18 cellular contexts compared by ENCODE assay signal in the genomic region with DNA sequence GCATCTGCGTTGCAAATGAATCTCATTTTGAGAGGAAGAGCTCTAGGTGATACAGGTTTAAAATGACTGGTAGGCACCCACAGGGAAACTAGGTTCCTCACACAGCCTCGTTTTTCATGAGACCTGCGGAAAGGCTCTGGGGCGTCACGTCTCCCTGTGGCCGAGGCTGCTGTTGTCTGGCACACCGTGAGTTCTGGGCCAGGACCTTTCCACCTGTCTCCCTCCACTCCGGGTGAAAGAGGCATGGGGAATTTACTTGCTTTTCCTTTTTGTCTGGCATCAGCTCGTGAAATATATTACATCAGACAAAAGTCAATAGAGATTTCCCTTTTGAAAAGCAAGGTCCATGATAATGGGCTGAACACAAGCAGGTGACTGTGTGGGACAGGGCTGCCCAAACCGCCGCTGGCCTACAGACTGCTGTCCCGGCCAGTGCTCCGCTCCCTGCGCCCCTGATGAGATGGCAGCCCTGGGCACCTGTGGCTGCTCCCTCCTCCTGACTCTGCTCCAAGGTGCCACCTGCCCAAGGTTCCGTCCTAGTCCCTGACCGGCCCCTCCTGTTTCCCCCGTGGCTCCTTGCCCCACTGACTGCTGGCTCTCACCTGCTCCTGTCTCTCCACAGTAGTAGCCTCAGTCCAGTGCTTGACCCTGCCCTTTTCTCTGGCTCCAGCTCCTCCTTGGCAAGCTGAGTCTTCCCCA.
DNase-seq lines count a peak whose midpoint lies in the region; ATAC-seq, FAIRE-seq and TF ChIP-seq lines count a peak whose summit lies in the region.
"Had no signal": no experiment of that assay in that cellular context is flagged by ENCODE, and none has a peak within 500 bp of the region (broad histone marks: within the 10 kb centered on the region; RNA-seq: fewer than 3 reads in every experiment).

No MANE protein-coding gene starts in this region.

- H3K36me3 Mint-ChIP-seq in H9 (ENCODE audit: insufficient read depth in 1 of 3, low read depth in 3 of 3) = peaks cover 0 to 16% (median 7%) of the 10 kb centered on the region in 3 experiments; a peak in 5 of 7 replicates
- H3K36me3 Mint-ChIP-seq: activated CD8-positive, alpha-beta memory T cell treated with anti-CD3 and anti-CD28 coated beads, Interleukin-2, amount 10 ng/mL, durations not matched to agents 7 days and 5 days had no signal

- H3K36me3 ChIP-seq in Panc1 (ENCODE audit: control insufficient read depth, insufficient read depth, low read length) = no peaks in the 10 kb centered on the region
- H3K36me3 ChIP-seq in HepG2 (replicated peaks in 1 of 2; ENCODE audit: control insufficient read depth in 1 of 2, insufficient read depth in 2 of 2, low read length in 2 of 2) = no peaks in the 10 kb centered on the region; a peak in 1 of 5 replicates
- no peaks in the 10 kb centered on the region for H3K36me3 ChIP-seq in psoas muscle (ENCODE audit: insufficient read depth in 1 of 2, low read depth in 1 of 2)
- H3K36me3 ChIP-seq: gastrocnemius medialis had no signal

- H3K4me3 ChIP-seq in Panc1 (ENCODE audit: low read depth in 2 of 2, low read length in 2 of 2) (no peak overlapping the region), HepG2 (replicated peaks in 1 of 3; ENCODE audit: insufficient read depth in 1 of 3, low read depth in 2 of 3, low read length in 3 of 3) (no peak overlapping the region), psoas muscle (no peak overlapping the region)
- H3K4me3 ChIP-seq: gastrocnemius medialis had no signal

- in situ Hi-C loops in Panc1 (cut with HindIII; ENCODE audit: low pct_unique_long_range_greater_than_20kb, low sequenced_read_pairs) = no loop called here
- in situ Hi-C loops in HepG2 (cut with HindIII; ENCODE audit: extremely low pct_ligation_motif_present, low pct_unique_long_range_greater_than_20kb) = no loop called here

- no CpG with 5 or more reads among the region's 17 CpGs for WGBS in H9 (ENCODE audit: extremely low coverage, insufficient read length, low lambda C conversion rate)
- 76% methylated on average over 13 of the region's 17 CpGs for WGBS in HepG2 (ENCODE audit: low lambda C conversion rate)
- WGBS in psoas muscle, 3 donors = 69 to 76% (median 72%) methylated on average over 17 of the region's 17 CpGs

- H4K8ac ChIP-seq in H9 (replicated peaks; ENCODE audit: insufficient read length, low read depth, low read length) = no peak overlapping the region

- H3K4me1 ChIP-seq in H9 (ENCODE audit: insufficient read depth, low read length) (no peaks in the 10 kb centered on the region), Panc1 (ENCODE audit: control insufficient read depth, insufficient read depth, low read length) (peaks cover 4% of the 10 kb centered on the region; the same call in 1 of the 2 replicates), HepG2 (ENCODE audit: insufficient read depth, low read length) (no peaks in the 10 kb centered on the region; the same call in 1 of the 2 replicates), psoas muscle (no peaks in the 10 kb centered on the region)
- H3K4me1 ChIP-seq: gastrocnemius medialis had no signal

- peak; percentile 18 for DNase-seq in H9
- no peak for DNase-seq in Panc1 (ENCODE audit: low read depth, low spot score)
- peak; percentile 7 for DNase-seq in HepG2 (ENCODE audit: low spot score)
- peak; percentile 14 to 44 for DNase-seq in psoas muscle
- no peak for DNase-seq in stimulated activated CD4-positive, alpha-beta T cell treated with anti-CD3 and anti-CD28 coated beads, Interleukin-1b, Interleukin-23, amount 100 ng/mL, for 48 hours
- no peak for DNase-seq in NCI-H2196 (lab: John Stamatoyannopoulos, UW; ENCODE audit: unreplicated experiment)
- DNase-seq: activated CD4-positive, CD25-positive, alpha-beta regulatory T cell treated with anti-CD3 and anti-CD28 coated beads, Interleukin-2, amount 50 U/mL, for 72 hours; activated CD8-positive, alpha-beta memory T cell treated with anti-CD3 and anti-CD28 coated beads, Interleukin-2, amount 10 ng/mL, durations not matched to agents 7 days and 5 days; DMS79; effector CD4-positive, alpha-beta T cell; NCI-H1694; NK-92 treated with Interleukin-12 subunit alpha and Interleukin-12 subunit beta, amount 100 ng/mL, for 24 hours; RPMI8226; stimulated activated CD8-positive, alpha-beta memory T cell treated with anti-CD3 and anti-CD28 coated beads, Interleukin-4, amount 100 ng/mL, for 48 hours had no signal

- H3K79me2 ChIP-seq in H9 (ENCODE audit: insufficient read depth, low read length) (no peaks in the 10 kb centered on the region), HepG2 (ENCODE audit: insufficient read depth, low read length) (no peaks in the 10 kb centered on the region)

- ATAC-seq in Panc1 (no peak; the same call in 1 of the 2 replicates), HepG2 (peak; percentile 47), psoas muscle (peak in 3 of 4 donors; percentile 35 to 62 (median 48)), GM18505 (IDR thresholded peaks at IDR 0.05; ENCODE audit: unreplicated experiment) (no peak)
- ATAC-seq: activated CD8-positive, alpha-beta memory T cell treated with anti-CD3 and anti-CD28 coated beads, Interleukin-2, amount 10 ng/mL, durations not matched to agents 7 days and 5 days; esophagus mucosa; gastrocnemius medialis had no signal

- no peak overlapping the region for H2BK12ac ChIP-seq in H9 (ENCODE audit: insufficient read length, low read depth, low read length)

- H3K27me3 ChIP-seq in H9 (ENCODE audit: insufficient read depth, low read length) (no peaks in the 10 kb centered on the region), Panc1 (ENCODE audit: control insufficient read depth, insufficient read depth, low read length) (no peaks in the 10 kb centered on the region), HepG2 (ENCODE audit: control insufficient read depth in 1 of 2, insufficient read depth in 2 of 2, low read length in 2 of 2) (no peaks in the 10 kb centered on the region; a peak in 1 of 5 replicates), psoas muscle (ENCODE audit: insufficient read depth in 3 of 3, low read length in 2 of 3) (no peaks in the 10 kb centered on the region)
- H3K27me3 ChIP-seq: gastrocnemius medialis had no signal

- no peak overlapping the region for H4K5ac ChIP-seq in H9 (ENCODE audit: insufficient read length, low read depth, low read length)

- H3K27ac ChIP-seq in H9 (ENCODE audit: insufficient read length, low read depth, low read length) = no peak overlapping the region
- H3K27ac ChIP-seq in Panc1 (ENCODE audit: low read length) = peak overlapping the region; percentile 36; the same call in 1 of the 2 replicates
- no peak overlapping the region for H3K27ac ChIP-seq in HepG2 (ENCODE audit: extremely low read length, insufficient read depth, low read length)
- H3K27ac ChIP-seq in psoas muscle = no peak overlapping the region
- H3K27ac ChIP-seq: gastrocnemius medialis had no signal

- CTCF ChIA-PET in Panc1 (lab: Charles Lee) (interaction anchor here (0.7 kb wide), 1 partner anchor 92 kb away, joined by 6 read pairs; no protein-coding TSS in a partner anchor), HepG2 (lab: Yijun Ruan, JAX; ENCODE audit: low intra/inter-chr PET ratio, low total read pairs) (no interaction called here)

- no peaks in the 10 kb centered on the region for H3K79me1 ChIP-seq in H9 (ENCODE audit: insufficient read depth, low read depth, low read length, poor library complexity, severe bottlenecking)

- no peak overlapping the region for H3K23ac ChIP-seq in H9 (ENCODE audit: insufficient read length, low read depth, low read length)

- no peak overlapping the region for H3K4me2 ChIP-seq in H9 (ENCODE audit: insufficient read depth, insufficient read length, low read length)
- H3K4me2 ChIP-seq in HepG2 (ENCODE audit: low read depth, low read length) = no peak overlapping the region

- H3K9ac ChIP-seq in H9 (ENCODE audit: extremely low read depth, insufficient read length, low read length) (no peak overlapping the region), HepG2 (ENCODE audit: insufficient read depth, low read depth, low read length) (no peak overlapping the region)

- BruUV-seq in Panc1 (replicated peaks; lab: Mats Ljungman, UMichigan) (no TSS peak), HepG2 (replicated peaks; lab: Mats Ljungman, UMichigan) (no TSS peak)

- no peaks in the 10 kb centered on the region for H3K23me2 ChIP-seq in H9 (ENCODE audit: insufficient read length, low read depth, low read length, poor library complexity, severe bottlenecking)

- no peak overlapping the region for H2BK15ac ChIP-seq in H9 (ENCODE audit: low read depth, low read length)

- H2AFZ ChIP-seq in H9 (ENCODE audit: low read length) (no peak overlapping the region), HepG2 (ENCODE audit: low read length) (no peak overlapping the region)

- no peak overlapping the region for H3K14ac ChIP-seq in H9 (ENCODE audit: insufficient read depth, low read length)

- no peaks in the 10 kb centered on the region for H4K20me1 ChIP-seq in H9 (ENCODE audit: control insufficient read depth, insufficient read depth, insufficient read length)
- H4K20me1 ChIP-seq in HepG2 (ENCODE audit: insufficient read depth, low read length) = no peaks in the 10 kb centered on the region

- no peak overlapping the region for H3K18ac ChIP-seq in H9 (ENCODE audit: insufficient read length, low read depth, low read length)

- H3T11ph ChIP-seq in H9 (ENCODE audit: low read length) = no peak overlapping the region

- TF ChIP-seq POLR2A in HepG2 (IDR thresholded peaks at IDR 0.05; ENCODE audit: insufficient read depth in 1 of 2, low read depth in 2 of 2, low read length in 2 of 2) = no peak
- no peak for TF ChIP-seq POLR2A in GM18505 (IDR thresholded peaks at IDR 0.05; ENCODE audit: borderline replicate concordance, extremely low read depth, insufficient read depth, insufficient read length)

- TF ChIP-seq EP300 in HepG2 (IDR thresholded peaks at IDR 0.05; ENCODE audit: low read depth in 2 of 2, low read length in 2 of 2) (no peak), HepG2 (CRISPR knock-in tag; IDR thresholded peaks at IDR 0.05; ENCODE audit: borderline replicate concordance) (no peak)

- FAIRE-seq in HepG2 (lab: Jason Lieb, UNC) = no peak

- TF ChIP-seq CTCF in H9 (conservative IDR thresholded peaks at IDR 0.05) = no peak
- no peak for TF ChIP-seq CTCF in Panc1 (IDR thresholded peaks at IDR 0.05)
- TF ChIP-seq CTCF in HepG2 (CRISPR knock-in tag; IDR thresholded peaks at IDR 0.05) = no peak
- TF ChIP-seq CTCF in psoas muscle (IDR thresholded peaks at IDR 0.05) = no peak

- H2BK20ac ChIP-seq in H9 (ENCODE audit: low read depth, low read length, poor library complexity, severe bottlenecking) = no peak overlapping the region

- H2BK5ac ChIP-seq in H9 (ENCODE audit: insufficient read length, low read length) = no peak overlapping the region

- TF ChIP-seq RAD21 in HepG2 (CRISPR knock-in tag; IDR thresholded peaks at IDR 0.05) = no peak

- no peak overlapping the region for H3K4me3 Mint-ChIP-seq in H9
- H3K4me3 Mint-ChIP-seq: activated CD8-positive, alpha-beta memory T cell treated with anti-CD3 and anti-CD28 coated beads, Interleukin-2, amount 10 ng/mL, durations not matched to agents 7 days and 5 days had no signal

- H4K91ac ChIP-seq in H9 (ENCODE audit: insufficient read length, low read depth, low read length) = no peak overlapping the region

- H3K4me1 Mint-ChIP-seq in H9 = no peaks in the 10 kb centered on the region
- H3K4me1 Mint-ChIP-seq: activated CD8-positive, alpha-beta memory T cell treated with anti-CD3 and anti-CD28 coated beads, Interleukin-2, amount 10 ng/mL, durations not matched to agents 7 days and 5 days had no signal

- H3K9me3 ChIP-seq in H9 (ENCODE audit: control insufficient read depth, low read depth, low read length) (no peaks in the 10 kb centered on the region), Panc1 (ENCODE audit: control insufficient read depth, insufficient read depth, low read depth, low read length) (peaks cover 4% of the 10 kb centered on the region; the same call in 1 of the 2 replicates), HepG2 (ENCODE audit: low read length) (no peaks in the 10 kb centered on the region), psoas muscle (no peaks in the 10 kb centered on the region)
- H3K9me3 ChIP-seq: gastrocnemius medialis had no signal

- peak overlapping the region in 2 of 3 experiments; percentile 52 to 86; a peak in 2 of 7 replicates for H3K27ac Mint-ChIP-seq in H9
- H3K27ac Mint-ChIP-seq: activated CD8-positive, alpha-beta memory T cell treated with anti-CD3 and anti-CD28 coated beads, Interleukin-2, amount 10 ng/mL, durations not matched to agents 7 days and 5 days; activated T-helper 2 cell treated with anti-CD3 and anti-CD28 coated beads, Interferon-gamma antibody, Interleukin-2, Interleukin-4, amounts not matched to agents 10 μg/mL and 5 μg/mL and 100 μg/mL, durations not matched to agents 14 hours and 24 hours and 36 hours had no signal

- H3K9me3 Mint-ChIP-seq in H9 = peaks cover 5 to 16% of the 10 kb centered on the region in 2 experiments; a peak in 2 of 5 replicates
- H3K9me3 Mint-ChIP-seq: activated T-helper 2 cell treated with anti-CD3 and anti-CD28 coated beads, Interferon-gamma antibody, Interleukin-2, Interleukin-4, amounts not matched to agents 10 μg/mL and 5 μg/mL and 100 μg/mL, durations not matched to agents 14 hours and 24 hours and 36 hours had no signal

- H3K27me3 Mint-ChIP-seq in H9 (ENCODE audit: low read depth) = no peaks in the 10 kb centered on the region; the same call in none of the 2 replicates
- H3K27me3 Mint-ChIP-seq: activated CD8-positive, alpha-beta memory T cell treated with anti-CD3 and anti-CD28 coated beads, Interleukin-2, amount 10 ng/mL, durations not matched to agents 7 days and 5 days had no signal

- no peak overlapping the region for H2BK120ac ChIP-seq in H9 (ENCODE audit: low read depth, low read length, poor library complexity, severe bottlenecking)

- H3K4ac ChIP-seq in H9 (ENCODE audit: low read depth, low read length) = no peak overlapping the region

- intact Hi-C loops in Panc1 (cut with micrococcal nuclease; ENCODE audit: unreplicated experiment) = no loop called here
- intact Hi-C loops in HepG2 (cut with micrococcal nuclease; ENCODE audit: unreplicated experiment) = no loop called here
- intact Hi-C loops in psoas muscle (cut with DNase I) = no loop called here

- POLR2A ChIA-PET in Panc1 (lab: Charles Lee) (no interaction called here), HepG2 (lab: Yijun Ruan, JAX) (no interaction called here)

- no peak overlapping the region for H2AK5ac ChIP-seq in H9 (ENCODE audit: insufficient read length, low read length)

- H3K56ac ChIP-seq in H9 (ENCODE audit: insufficient read length, low read depth, low read length) = no peak overlapping the region

Comparison
In these comparisons a context has a peak if more than half of its experiments do, and no peak if none do; other contexts are left out.
1. DNase-seq: peak in H9 (single experiment), HepG2 (single experiment) and psoas muscle (2 of 2); none in Panc1 (single experiment), stimulated activated CD4-positive, alpha-beta T cell treated with anti-CD3 and anti-CD28 coated beads, Interleukin-1b, Interleukin-23, amount 100 ng/mL, for 48 hours (single experiment) and NCI-H2196 (single experiment).
2. ATAC-seq: peak in HepG2 (single experiment) and psoas muscle (3 of 4); none in Panc1 (single experiment) and GM18505 (single experiment).